In the genomic region with DNA sequence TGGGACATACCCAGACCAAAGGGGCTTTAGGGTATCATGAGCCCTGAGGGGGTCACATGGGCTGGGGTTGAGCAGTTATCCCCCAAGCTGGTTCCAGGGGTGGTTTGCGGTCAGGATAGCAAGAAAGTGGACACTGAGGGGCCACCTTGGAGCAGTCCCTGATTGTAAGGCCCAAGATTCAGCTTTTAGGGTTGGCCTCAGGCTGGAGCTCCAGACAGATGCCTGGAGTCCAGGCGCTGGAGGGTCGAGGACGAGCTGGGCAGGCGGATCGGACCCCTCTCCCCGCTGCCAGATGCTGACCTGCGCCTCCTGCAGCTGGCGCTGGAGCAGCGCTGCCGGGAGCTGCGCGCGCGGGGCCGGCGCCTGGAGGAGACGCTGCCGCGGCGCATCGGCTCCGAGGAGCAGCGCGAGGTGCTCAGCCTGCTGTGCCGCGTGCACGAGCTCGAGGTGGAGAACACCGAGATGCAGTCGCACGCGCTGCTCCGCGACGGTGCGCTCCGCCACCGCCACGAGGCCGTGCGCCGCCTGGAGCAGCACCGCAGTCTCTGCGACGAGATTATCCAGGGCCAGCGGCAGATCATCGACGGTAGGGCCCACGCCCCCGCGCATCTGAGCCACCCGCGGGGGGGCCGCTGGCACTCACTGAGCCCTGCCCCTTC, we compare ENCODE assay signal across 4 cellular contexts.
A peak's percentile ranks its signal among the peaks of the same experiment; 100 is the strongest.
TF ChIP-seq lines count a peak whose summit lies in the region.

No MANE protein-coding gene starts in this region.

TF ChIP-seq in SK-N-SH, 30 proteins besides CTCF, POLR2A, EP300 and RAD21:
- TF ChIP-seq, protein P1, sequence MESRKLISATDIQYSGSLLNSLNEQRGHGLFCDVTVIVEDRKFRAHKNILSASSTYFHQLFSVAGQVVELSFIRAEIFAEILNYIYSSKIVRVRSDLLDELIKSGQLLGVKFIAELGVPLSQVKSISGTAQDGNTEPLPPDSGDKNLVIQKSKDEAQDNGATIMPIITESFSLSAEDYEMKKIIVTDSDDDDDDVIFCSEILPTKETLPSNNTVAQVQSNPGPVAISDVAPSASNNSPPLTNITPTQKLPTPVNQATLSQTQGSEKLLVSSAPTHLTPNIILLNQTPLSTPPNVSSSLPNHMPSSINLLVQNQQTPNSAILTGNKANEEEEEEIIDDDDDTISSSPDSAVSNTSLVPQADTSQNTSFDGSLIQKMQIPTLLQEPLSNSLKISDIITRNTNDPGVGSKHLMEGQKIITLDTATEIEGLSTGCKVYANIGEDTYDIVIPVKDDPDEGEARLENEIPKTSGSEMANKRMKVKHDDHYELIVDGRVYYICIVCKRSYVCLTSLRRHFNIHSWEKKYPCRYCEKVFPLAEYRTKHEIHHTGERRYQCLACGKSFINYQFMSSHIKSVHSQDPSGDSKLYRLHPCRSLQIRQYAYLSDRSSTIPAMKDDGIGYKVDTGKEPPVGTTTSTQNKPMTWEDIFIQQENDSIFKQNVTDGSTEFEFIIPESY (IDR thresholded peaks at IDR 0.05; ENCODE audit: borderline replicate concordance, low read depth), result no peak
- TF ChIP-seq FOSL2 (IDR thresholded peaks at IDR 0.05; ENCODE audit: borderline replicate concordance, low read depth), result no peak
- TF ChIP-seq SIN3A (IDR thresholded peaks at IDR 0.05; ENCODE audit: borderline replicate concordance, low read depth, low read length), result no peak
- TF ChIP-seq TCF12 (IDR thresholded peaks at IDR 0.05), result no peak
- TF ChIP-seq, protein P2, sequence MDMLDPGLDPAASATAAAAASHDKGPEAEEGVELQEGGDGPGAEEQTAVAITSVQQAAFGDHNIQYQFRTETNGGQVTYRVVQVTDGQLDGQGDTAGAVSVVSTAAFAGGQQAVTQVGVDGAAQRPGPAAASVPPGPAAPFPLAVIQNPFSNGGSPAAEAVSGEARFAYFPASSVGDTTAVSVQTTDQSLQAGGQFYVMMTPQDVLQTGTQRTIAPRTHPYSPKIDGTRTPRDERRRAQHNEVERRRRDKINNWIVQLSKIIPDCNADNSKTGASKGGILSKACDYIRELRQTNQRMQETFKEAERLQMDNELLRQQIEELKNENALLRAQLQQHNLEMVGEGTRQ (IDR thresholded peaks at IDR 0.05; ENCODE audit: borderline replicate concordance, low read depth, low read length), result no peak
- no peak for TF ChIP-seq FOXM1 (IDR thresholded peaks at IDR 0.05; ENCODE audit: low read depth)

TF ChIP-seq in SK-N-SH treated with all-trans-retinoic acid at 6 μM for 48 hours, 23 proteins besides CTCF, POLR2A, EP300 and RAD21:
- TF ChIP-seq, protein P3, sequence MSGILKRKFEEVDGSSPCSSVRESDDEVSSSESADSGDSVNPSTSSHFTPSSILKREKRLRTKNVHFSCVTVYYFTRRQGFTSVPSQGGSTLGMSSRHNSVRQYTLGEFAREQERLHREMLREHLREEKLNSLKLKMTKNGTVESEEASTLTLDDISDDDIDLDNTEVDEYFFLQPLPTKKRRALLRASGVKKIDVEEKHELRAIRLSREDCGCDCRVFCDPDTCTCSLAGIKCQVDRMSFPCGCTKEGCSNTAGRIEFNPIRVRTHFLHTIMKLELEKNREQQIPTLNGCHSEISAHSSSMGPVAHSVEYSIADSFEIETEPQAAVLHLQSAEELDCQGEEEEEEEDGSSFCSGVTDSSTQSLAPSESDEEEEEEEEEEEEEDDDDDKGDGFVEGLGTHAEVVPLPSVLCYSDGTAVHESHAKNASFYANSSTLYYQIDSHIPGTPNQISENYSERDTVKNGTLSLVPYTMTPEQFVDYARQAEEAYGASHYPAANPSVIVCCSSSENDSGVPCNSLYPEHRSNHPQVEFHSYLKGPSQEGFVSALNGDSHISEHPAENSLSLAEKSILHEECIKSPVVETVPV (CRISPR knock-in tag; IDR thresholded peaks at IDR 0.05), result no peak

TF ChIP-seq in Ishikawa, 13 proteins besides CTCF, POLR2A, EP300 and RAD21:
- no peak for TF ChIP-seq YY1 (IDR thresholded peaks at IDR 0.05; ENCODE audit: low read depth)
- TF ChIP-seq, protein P4, sequence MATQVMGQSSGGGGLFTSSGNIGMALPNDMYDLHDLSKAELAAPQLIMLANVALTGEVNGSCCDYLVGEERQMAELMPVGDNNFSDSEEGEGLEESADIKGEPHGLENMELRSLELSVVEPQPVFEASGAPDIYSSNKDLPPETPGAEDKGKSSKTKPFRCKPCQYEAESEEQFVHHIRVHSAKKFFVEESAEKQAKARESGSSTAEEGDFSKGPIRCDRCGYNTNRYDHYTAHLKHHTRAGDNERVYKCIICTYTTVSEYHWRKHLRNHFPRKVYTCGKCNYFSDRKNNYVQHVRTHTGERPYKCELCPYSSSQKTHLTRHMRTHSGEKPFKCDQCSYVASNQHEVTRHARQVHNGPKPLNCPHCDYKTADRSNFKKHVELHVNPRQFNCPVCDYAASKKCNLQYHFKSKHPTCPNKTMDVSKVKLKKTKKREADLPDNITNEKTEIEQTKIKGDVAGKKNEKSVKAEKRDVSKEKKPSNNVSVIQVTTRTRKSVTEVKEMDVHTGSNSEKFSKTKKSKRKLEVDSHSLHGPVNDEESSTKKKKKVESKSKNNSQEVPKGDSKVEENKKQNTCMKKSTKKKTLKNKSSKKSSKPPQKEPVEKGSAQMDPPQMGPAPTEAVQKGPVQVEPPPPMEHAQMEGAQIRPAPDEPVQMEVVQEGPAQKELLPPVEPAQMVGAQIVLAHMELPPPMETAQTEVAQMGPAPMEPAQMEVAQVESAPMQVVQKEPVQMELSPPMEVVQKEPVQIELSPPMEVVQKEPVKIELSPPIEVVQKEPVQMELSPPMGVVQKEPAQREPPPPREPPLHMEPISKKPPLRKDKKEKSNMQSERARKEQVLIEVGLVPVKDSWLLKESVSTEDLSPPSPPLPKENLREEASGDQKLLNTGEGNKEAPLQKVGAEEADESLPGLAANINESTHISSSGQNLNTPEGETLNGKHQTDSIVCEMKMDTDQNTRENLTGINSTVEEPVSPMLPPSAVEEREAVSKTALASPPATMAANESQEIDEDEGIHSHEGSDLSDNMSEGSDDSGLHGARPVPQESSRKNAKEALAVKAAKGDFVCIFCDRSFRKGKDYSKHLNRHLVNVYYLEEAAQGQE (IDR thresholded peaks at IDR 0.05; ENCODE audit: low read depth), result no peak
- no peak for TF ChIP-seq CEBPB (IDR thresholded peaks at IDR 0.05)
- TF ChIP-seq, protein P5, sequence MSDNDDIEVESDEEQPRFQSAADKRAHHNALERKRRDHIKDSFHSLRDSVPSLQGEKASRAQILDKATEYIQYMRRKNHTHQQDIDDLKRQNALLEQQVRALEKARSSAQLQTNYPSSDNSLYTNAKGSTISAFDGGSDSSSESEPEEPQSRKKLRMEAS (IDR thresholded peaks at IDR 0.05), result peak; percentile 49; the same call in 1 of the 2 replicates
- TF ChIP-seq, protein P6, sequence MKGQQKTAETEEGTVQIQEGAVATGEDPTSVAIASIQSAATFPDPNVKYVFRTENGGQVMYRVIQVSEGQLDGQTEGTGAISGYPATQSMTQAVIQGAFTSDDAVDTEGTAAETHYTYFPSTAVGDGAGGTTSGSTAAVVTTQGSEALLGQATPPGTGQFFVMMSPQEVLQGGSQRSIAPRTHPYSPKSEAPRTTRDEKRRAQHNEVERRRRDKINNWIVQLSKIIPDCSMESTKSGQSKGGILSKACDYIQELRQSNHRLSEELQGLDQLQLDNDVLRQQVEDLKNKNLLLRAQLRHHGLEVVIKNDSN (IDR thresholded peaks at IDR 0.05), result no peak
TF ChIP-seq in Ishikawa: peak in this region for 1.

TF ChIP-seq in H1, 55 proteins besides CTCF, POLR2A, EP300 and RAD21 (continues in another document):
- peak; percentile 83 for TF ChIP-seq GABPA (IDR thresholded peaks at IDR 0.05; ENCODE audit: borderline replicate concordance, insufficient read depth, low read length)
- no peak for TF ChIP-seq CHD1 (IDR thresholded peaks at IDR 0.05; ENCODE audit: low read depth, low read length)
- TF ChIP-seq CBX8 (IDR thresholded peaks at IDR 0.05; ENCODE audit: borderline replicate concordance, low read depth, low read length), result no peak
- TF ChIP-seq CREB1 (IDR thresholded peaks at IDR 0.05), result peak; percentile 36; the same call in 1 of the 2 replicates
- TF ChIP-seq TBP (IDR thresholded peaks at IDR 0.05; ENCODE audit: low read depth, low read length), result no peak; the same call in 1 of the 2 replicates
- no peak for TF ChIP-seq SP2 (IDR thresholded peaks at IDR 0.05; ENCODE audit: low read length)
- no peak for TF ChIP-seq SIRT6 (IDR thresholded peaks at IDR 0.05; ENCODE audit: low read length)
- TF ChIP-seq RXRA (IDR thresholded peaks at IDR 0.05; ENCODE audit: insufficient read depth, low read depth, low read length), result no peak
- TF ChIP-seq BACH1 (IDR thresholded peaks at IDR 0.05; ENCODE audit: low read length), result peak; percentile 34; the same call in 1 of the 2 replicates
- peak; percentile 60 for TF ChIP-seq ASH2L (IDR thresholded peaks at IDR 0.05; ENCODE audit: low read length)
- TF ChIP-seq YY1 (IDR thresholded peaks at IDR 0.05; ENCODE audit: low read depth, low read length), result no peak; the same call in 1 of the 2 replicates
- 0 out of 2 replicates have a peak, but pooled peaks have one; percentile 9 for TF ChIP-seq SRF (IDR thresholded peaks at IDR 0.05; ENCODE audit: low read depth, low read length)
- no peak for TF ChIP-seq RNF2 (IDR thresholded peaks at IDR 0.05; ENCODE audit: borderline replicate concordance, low read depth, low read length, missing control alignments, poor library complexity, severe bottlenecking)
- no peak for TF ChIP-seq TAF1 (IDR thresholded peaks at IDR 0.05; ENCODE audit: low read depth, low read length)
- TF ChIP-seq, protein P2 (IDR thresholded peaks at IDR 0.05; ENCODE audit: low read length), result no peak
- TF ChIP-seq SIN3A (conservative IDR thresholded peaks at IDR 0.05 in 1 of 2, IDR thresholded peaks at IDR 0.05 in 1 of 2; ENCODE audit: low read depth in 1 of 2, low read length in 2 of 2), result no peak
- no peak for TF ChIP-seq CBX5 (IDR thresholded peaks at IDR 0.05; ENCODE audit: low read depth, low read length)
- TF ChIP-seq, protein P5 (IDR thresholded peaks at IDR 0.05), result peak; percentile 100
- no peak for TF ChIP-seq KDM1A (IDR thresholded peaks at IDR 0.05; ENCODE audit: borderline replicate concordance, low read length)
- TF ChIP-seq MAFK (IDR thresholded peaks at IDR 0.05; ENCODE audit: low read depth, low read length), result no peak
- TF ChIP-seq NANOG (IDR thresholded peaks at IDR 0.05; ENCODE audit: insufficient read depth, low read depth, low read length, poor library complexity, severe bottlenecking), result no peak
- TF ChIP-seq HDAC6 (IDR thresholded peaks at IDR 0.05; ENCODE audit: low read depth, low read length), result no peak
- TF ChIP-seq SP1 (IDR thresholded peaks at IDR 0.05; ENCODE audit: low read depth, low read length), result no peak
- TF ChIP-seq JUN (IDR thresholded peaks at IDR 0.05; ENCODE audit: low read depth, low read length), result no peak
- TF ChIP-seq ZNF274 (IDR thresholded peaks at IDR 0.05; ENCODE audit: borderline replicate concordance, extremely low read depth, low read length), result no peak
- peak; percentile 50; the same call in 1 of the 2 replicates for TF ChIP-seq SUZ12 (IDR thresholded peaks at IDR 0.05; ENCODE audit: low read length)
- TF ChIP-seq JUND (IDR thresholded peaks at IDR 0.05; ENCODE audit: low read length), result no peak
- no peak for TF ChIP-seq PHF8 (conservative IDR thresholded peaks at IDR 0.05; ENCODE audit: low read depth, low read length)
- TF ChIP-seq, protein P7, sequence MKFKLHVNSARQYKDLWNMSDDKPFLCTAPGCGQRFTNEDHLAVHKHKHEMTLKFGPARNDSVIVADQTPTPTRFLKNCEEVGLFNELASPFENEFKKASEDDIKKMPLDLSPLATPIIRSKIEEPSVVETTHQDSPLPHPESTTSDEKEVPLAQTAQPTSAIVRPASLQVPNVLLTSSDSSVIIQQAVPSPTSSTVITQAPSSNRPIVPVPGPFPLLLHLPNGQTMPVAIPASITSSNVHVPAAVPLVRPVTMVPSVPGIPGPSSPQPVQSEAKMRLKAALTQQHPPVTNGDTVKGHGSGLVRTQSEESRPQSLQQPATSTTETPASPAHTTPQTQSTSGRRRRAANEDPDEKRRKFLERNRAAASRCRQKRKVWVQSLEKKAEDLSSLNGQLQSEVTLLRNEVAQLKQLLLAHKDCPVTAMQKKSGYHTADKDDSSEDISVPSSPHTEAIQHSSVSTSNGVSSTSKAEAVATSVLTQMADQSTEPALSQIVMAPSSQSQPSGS (IDR thresholded peaks at IDR 0.05; ENCODE audit: low read length), result no peak
- TF ChIP-seq EZH2 (IDR thresholded peaks at IDR 0.05; ENCODE audit: low read depth, low read length, severe bottlenecking), result peak; percentile 31
- TF ChIP-seq SIX5 (IDR thresholded peaks at IDR 0.05; ENCODE audit: low read depth, low read length), result no peak
- TF ChIP-seq GTF2F1 (IDR thresholded peaks at IDR 0.05; ENCODE audit: borderline replicate concordance, low read depth, low read length), result peak; percentile 36; the same call in 1 of the 2 replicates
- TF ChIP-seq BCL11A (IDR thresholded peaks at IDR 0.05; ENCODE audit: low read depth in 2 of 2, low read length in 2 of 2), result no peak
- TF ChIP-seq TEAD4 (IDR thresholded peaks at IDR 0.05; ENCODE audit: low read depth, low read length), result no peak
- TF ChIP-seq CHD2 (IDR thresholded peaks at IDR 0.05; ENCODE audit: low read length), result no peak
- peak; percentile 65; the same call in 1 of the 2 replicates for TF ChIP-seq RBBP5 (IDR thresholded peaks at IDR 0.05; ENCODE audit: borderline replicate concordance, low read depth, low read length)
- peak; percentile 30 for TF ChIP-seq CTBP2 (IDR thresholded peaks at IDR 0.05; ENCODE audit: borderline replicate concordance, insufficient read depth, insufficient read length, low read length)
- no peak for TF ChIP-seq CEBPB (IDR thresholded peaks at IDR 0.05; ENCODE audit: low read depth, low read length)
- no peak for TF ChIP-seq RFX5 (IDR thresholded peaks at IDR 0.05; ENCODE audit: borderline replicate concordance, low read depth, low read length)
- TF ChIP-seq SP4 (IDR thresholded peaks at IDR 0.05; ENCODE audit: low read length), result no peak
- TF ChIP-seq, protein P8, sequence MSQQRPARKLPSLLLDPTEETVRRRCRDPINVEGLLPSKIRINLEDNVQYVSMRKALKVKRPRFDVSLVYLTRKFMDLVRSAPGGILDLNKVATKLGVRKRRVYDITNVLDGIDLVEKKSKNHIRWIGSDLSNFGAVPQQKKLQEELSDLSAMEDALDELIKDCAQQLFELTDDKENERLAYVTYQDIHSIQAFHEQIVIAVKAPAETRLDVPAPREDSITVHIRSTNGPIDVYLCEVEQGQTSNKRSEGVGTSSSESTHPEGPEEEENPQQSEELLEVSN (IDR thresholded peaks at IDR 0.05), result peak; percentile 98
- no peak for TF ChIP-seq POLR2AphosphoS5 (IDR thresholded peaks at IDR 0.05; ENCODE audit: low read depth, low read length)
- TF ChIP-seq FOSL1 (IDR thresholded peaks at IDR 0.05; ENCODE audit: insufficient read depth, low read depth, low read length), result no peak
- TF ChIP-seq KDM5A (IDR thresholded peaks at IDR 0.05; ENCODE audit: low read length), result no peak
- TF ChIP-seq TCF12 (IDR thresholded peaks at IDR 0.05; ENCODE audit: low read depth, low read length), result no peak
- no peak for TF ChIP-seq SAP30 (IDR thresholded peaks at IDR 0.05; ENCODE audit: insufficient read depth, insufficient replicate concordance, low read length)
- TF ChIP-seq TAF7 (optimal IDR thresholded peaks at IDR 0.05; ENCODE audit: borderline replicate concordance, low read depth, low read length), result peak; percentile 64
